In genomic region chr14:38867561-38868150, GRCh38 we compare ENCODE assay signal across 8 cellular contexts.
A peak's percentile ranks its signal among the peaks of the same experiment; 100 is the strongest.
DNase-seq lines count a peak whose midpoint lies in the region; ATAC-seq, FAIRE-seq and TF ChIP-seq lines count a peak whose summit lies in the region.

No MANE protein-coding gene starts in this region.

- CTCF ChIA-PET in AG04449 (lab: Yijun Ruan, JAX) = interaction anchor here (0.6 to 9.5 kb wide), 50 partner anchors 8 to 1158 kb away, joined by 3 to 101 read pairs (median 4); no protein-coding TSS in a partner anchor

- no peak overlapping the region for H3K4me3 ChIP-seq in AG04449 (ENCODE audit: low read depth, low read length)
- H3K4me3 ChIP-seq in iPS DF 6.9 (ENCODE audit: low read length) = no peak overlapping the region

- TF ChIP-seq CTCF in AG04449 (IDR thresholded peaks at IDR 0.05; ENCODE audit: insufficient read depth, low read length, missing control alignments) (peak; percentile 81), brain (conservative IDR thresholded peaks at IDR 0.05) (peak; percentile 90 to 93)

- POLR2A ChIA-PET in AG04449 (lab: Yijun Ruan, JAX) = no interaction called here

- peaks cover 10% of the 10 kb centered on the region for H3K27me3 Mint-ChIP-seq in brain

- H3K9me3 ChIP-seq in iPS DF 6.9 (ENCODE audit: control insufficient read depth, insufficient read depth, low read length) = no peaks in the 10 kb centered on the region

- no peaks in the 10 kb centered on the region for H3K36me3 Mint-ChIP-seq in brain

- no peaks in the 10 kb centered on the region for H3K36me3 ChIP-seq in iPS DF 6.9 (ENCODE audit: control insufficient read depth, insufficient read depth, low read length)

- no peaks in the 10 kb centered on the region for H3K4me1 ChIP-seq in iPS DF 6.9 (ENCODE audit: control insufficient read depth, insufficient read depth, low read length)

- DNase-seq in AG04449 (ENCODE audit: low read depth, low spot score) = peak; percentile 47
- peak; percentile 93 for DNase-seq in NCI-H2029 treated with DMSO at 0.1 percent for 48 hours (lab: John Stamatoyannopoulos, UW)
- DNase-seq in iPS DF 6.9 (ENCODE audit: low read depth, low spot score) = peak; percentile 84
- peak; percentile 36 for DNase-seq in stimulated activated CD4-positive, alpha-beta T cell treated with anti-CD3 and anti-CD28 coated beads, Interleukin-12 subunit alpha, Interleukin-12 subunit beta, amount 100 ng/mL, for 4 hours

- peak; percentile 94 for ATAC-seq in GM18517 (IDR thresholded peaks at IDR 0.05; ENCODE audit: unreplicated experiment)
- ATAC-seq in HG02981 (IDR thresholded peaks at IDR 0.05; ENCODE audit: unreplicated experiment) = peak; percentile 91

- no peak overlapping the region for H3K4me3 Mint-ChIP-seq in brain

- FAIRE-seq in TTC549 (lab: Jason Lieb, UNC) = peak; percentile 60

- H3K27ac ChIP-seq in iPS DF 6.9 (ENCODE audit: low read length) = no peak overlapping the region

- no peaks in the 10 kb centered on the region for H3K27me3 ChIP-seq in iPS DF 6.9 (ENCODE audit: control insufficient read depth, insufficient read depth, low read length)

- no CpG with 5 or more reads among the region's 5 CpGs for WGBS in iPS DF 6.9 (ENCODE audit: insufficient coverage, insufficient read length)

- H3K4me1 Mint-ChIP-seq in brain = peaks cover 39% of the 10 kb centered on the region

- peak overlapping the region; percentile 4 to 89 (median 59) for H3K27ac Mint-ChIP-seq in brain

- H3K9me3 Mint-ChIP-seq in brain = peaks cover 5 to 14% (median 14%) of the 10 kb centered on the region in 5 experiments

Comparison
In these comparisons a context has a peak if more than half of its experiments do, and no peak if none do; other contexts are left out.
1. DNase-seq: peak in every context shown above with its lines; median percentile 93 in NCI-H2029 treated with DMSO at 0.1 percent for 48 hours; 84 in iPS DF 6.9; 47 in AG04449; 36 in stimulated activated CD4-positive, alpha-beta T cell treated with anti-CD3 and anti-CD28 coated beads, Interleukin-12 subunit alpha, Interleukin-12 subunit beta, amount 100 ng/mL, for 4 hours.